In genomic region chr11:100970273-100971164, GRCh38 we compare ENCODE assay signal across 19 cellular contexts.
DNase-seq lines count a peak whose midpoint lies in the region; ATAC-seq, FAIRE-seq and TF ChIP-seq lines count a peak whose summit lies in the region.
"Had no signal": no experiment of that assay in that cellular context is flagged by ENCODE, and none has a peak within 500 bp of the region (broad histone marks: within the 10 kb centered on the region; RNA-seq: fewer than 3 reads in every experiment).

No MANE protein-coding gene starts in this region.

- TF ChIP-seq CTCF in heart right ventricle (IDR thresholded peaks at IDR 0.05) (no peak), uterus (IDR thresholded peaks at IDR 0.05) (no peak), esophagus squamous epithelium (IDR thresholded peaks at IDR 0.05) (no peak)

- H3K27ac ChIP-seq in SJSA1: 0 out of 2 replicates have a peak overlapping the region, but pooled peaks have one; percentile 29
- peak overlapping the region in 6 of 10 donors; percentile 22 to 68 (median 58) for H3K27ac ChIP-seq in heart right ventricle
- H3K27ac ChIP-seq in uterus: peak overlapping the region; percentile 38 to 60
- H3K27ac ChIP-seq in caudate nucleus (ENCODE audit: low read depth, low read length): no peak overlapping the region
- H3K27ac ChIP-seq in esophagus squamous epithelium: no peak overlapping the region

- no peak overlapping the region for H3K4me3 ChIP-seq in SJSA1
- no peak overlapping the region for H3K4me3 ChIP-seq in heart right ventricle
- no peak overlapping the region for H3K4me3 ChIP-seq in uterus
- H3K4me3 ChIP-seq in esophagus squamous epithelium: no peak overlapping the region

- ATAC-seq in heart right ventricle: peak in 7 of 8 donors; percentile 12 to 89 (median 75)
- ATAC-seq: Panc1 had no signal

- DNase-seq in SJSA1 (ENCODE audit: low read depth in 1 of 2, low spot score in 2 of 2): peak in 1 of 2 experiments; percentile 1
- DNase-seq in heart right ventricle: peak in 1 of 2 donors; percentile 4
- no peak for DNase-seq in uterus
- DNase-seq in caudate nucleus (lab: John Stamatoyannopoulos, UW): no peak
- DNase-seq in esophagus squamous epithelium (lab: John Stamatoyannopoulos, UW): no peak
- no peak for DNase-seq in GM19240 (ENCODE audit: insufficient read length, low spot score)
- DNase-seq: CD4-positive, alpha-beta T cell; DMS79 treated with DMSO at 0.1 percent for 48 hours; GOT3; Karpas-422; NCI-H1105 treated with DMSO at 0.1 percent for 48 hours; NCI-H187; NCI-H446; NCI-H82; SHP77 treated with DMSO at 0.1 percent for 48 hours had no signal

- 35 to 52% methylated on average over 5 of the region's 5 CpGs for WGBS in heart right ventricle, 2 donors
- WGBS in esophagus squamous epithelium, 2 donors: 68 to 71% methylated on average over 4 to 5 of the region's 5 CpGs

- TF ChIP-seq POLR2A in uterus (IDR thresholded peaks at IDR 0.05) (no peak), esophagus squamous epithelium (IDR thresholded peaks at IDR 0.05) (no peak)

- peak; percentile 31 for FAIRE-seq in endometrium (lab: Jason Lieb, UNC)
- FAIRE-seq: G401.6, GM12892 had no signal

- H3K9me3 ChIP-seq in SJSA1 (replicated peaks): no peaks in the 10 kb centered on the region
- peaks cover 0 to 27% (median 15%) of the 10 kb centered on the region in 11 donors for H3K9me3 ChIP-seq in heart right ventricle
- H3K9me3 ChIP-seq in uterus: no peaks in the 10 kb centered on the region
- peaks cover 0 to 7% (median 0%) of the 10 kb centered on the region in 3 donors for H3K9me3 ChIP-seq in esophagus squamous epithelium

- H3K36me3 ChIP-seq in SJSA1 (no peaks in the 10 kb centered on the region; the same call in 1 of the 2 replicates), heart right ventricle (peaks cover 0 to 66% (median 4%) of the 10 kb centered on the region in 9 donors), uterus (no peaks in the 10 kb centered on the region), esophagus squamous epithelium (peaks cover 0 to 45% (median 0%) of the 10 kb centered on the region in 3 donors)

- intact Hi-C loops in heart right ventricle (cut with DNase I) (loop anchor here in 3 of 10 donors (10.0 kb wide), 2 partner anchors 154 to 354 kb away; partner anchors contain the start of gene PGR (in 1 of the 3)), uterus (cut with DNase I; ENCODE audit: low total_unique reads) (no loop called here), esophagus squamous epithelium (cut with DNase I) (no loop called here)

- H3K27me3 ChIP-seq in SJSA1 (replicated peaks) (no peaks in the 10 kb centered on the region), heart right ventricle (no peaks in the 10 kb centered on the region), uterus (no peaks in the 10 kb centered on the region), esophagus squamous epithelium (no peaks in the 10 kb centered on the region)

- peaks cover 7% of the 10 kb centered on the region; the same call in 1 of the 2 replicates for H3K4me1 ChIP-seq in SJSA1 (replicated peaks)
- peaks cover 0 to 16% (median 9%) of the 10 kb centered on the region in 9 donors for H3K4me1 ChIP-seq in heart right ventricle
- H3K4me1 ChIP-seq in uterus: peaks cover 0 to 6% of the 10 kb centered on the region in 2 donors
- no peaks in the 10 kb centered on the region for H3K4me1 ChIP-seq in esophagus squamous epithelium

Comparison
In these comparisons a context has a peak if more than half of its experiments do, and no peak if none do; other contexts are left out.
1. H3K27ac ChIP-seq: peak in SJSA1 (single experiment), heart right ventricle (6 of 10) and uterus (2 of 2); none in caudate nucleus (single experiment) and esophagus squamous epithelium (0 of 4).